In the genomic region with DNA sequence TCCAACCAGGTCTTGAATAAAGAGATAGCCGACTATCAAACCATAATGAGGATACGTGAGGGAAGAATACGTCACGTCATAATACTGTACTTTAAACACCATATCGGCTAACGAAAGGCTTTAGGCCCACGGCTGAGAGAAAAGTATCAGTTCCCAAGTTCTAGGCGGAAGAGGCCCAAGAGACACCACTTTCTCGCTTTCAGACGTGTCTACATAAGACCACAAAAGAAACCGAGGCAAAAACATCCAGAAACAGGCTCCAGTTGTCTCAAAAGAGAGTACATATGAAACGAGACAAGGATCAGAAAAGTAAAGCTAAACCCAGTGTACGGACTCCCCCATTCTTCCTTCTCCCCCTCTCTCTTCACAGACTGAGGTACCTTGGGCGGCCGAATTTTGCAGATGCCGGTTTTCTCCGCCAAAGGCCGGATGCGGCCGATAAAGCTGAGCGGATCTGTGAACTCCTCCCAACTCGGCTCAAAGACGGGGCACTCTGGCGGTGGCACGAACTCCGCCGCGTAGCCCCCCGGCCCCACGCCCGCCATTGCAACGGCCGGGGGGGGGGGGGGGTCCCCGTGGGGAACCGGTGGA, we compare ENCODE assay signal across 8 cellular contexts. TPM values are rescaled to one million over a fixed set of nuclear protein-coding genes. Genes with fewer than 3 reads are reported as not detected.
A peak's percentile ranks its signal among the peaks of the same experiment; 100 is the strongest.
DNase-seq lines count a peak whose midpoint lies in the region; ATAC-seq, FAIRE-seq and TF ChIP-seq lines count a peak whose summit lies in the region.

No MANE protein-coding gene starts in this region.

- DNase-seq in A549 (ENCODE audit: low read depth in 1 of 2, low spot score in 1 of 2) (peak; percentile 33 to 37), fibroblast of the aortic adventitia (ENCODE audit: low read depth) (peak; percentile 36), osteocyte (ENCODE audit: extremely low spot score, unreplicated experiment) (no peak), aorta (no peak), NCI-H446 treated with DMSO at 0.1 percent for 48 hours (lab: John Stamatoyannopoulos, UW) (no peak)
- DNase-seq in activated CD8-positive, alpha-beta T cell treated with anti-CD3 and anti-CD28 coated beads for 36 hours = peak; percentile 67

- H3K27me3 Mint-ChIP-seq in activated CD8-positive, alpha-beta T cell treated with anti-CD3 and anti-CD28 coated beads for 36 hours = no peaks in the 10 kb centered on the region
- no peaks in the 10 kb centered on the region for H3K27me3 Mint-ChIP-seq in osteocyte (ENCODE audit: unreplicated experiment)

- TF ChIP-seq EP300 in A549 (IDR thresholded peaks at IDR 0.05) = no peak

- H3K4me3 ChIP-seq in A549 (peak overlapping the region; percentile 79), fibroblast of the aortic adventitia (ENCODE audit: low read depth, low read length) (peak overlapping the region; percentile 90), aorta (ENCODE audit: low read length in 2 of 2) (peak overlapping the region; percentile 92 to 98)

- CTCF ChIA-PET in A549 (lab: Yijun Ruan, JAX) = interaction anchor here (0.7 to 2.8 kb wide), 5 partner anchors 13 to 512 kb away, joined by 3 to 9 read pairs (median 3); partner anchors contain the start of gene CCDC77
- CTCF ChIA-PET in activated CD8-positive, alpha-beta T cell treated with anti-CD3 and anti-CD28 coated beads for 36 hours (lab: Charles Lee) = interaction anchor here (3.5 kb wide), 1 partner anchor 12 kb away, joined by 21 read pairs; the partner anchor contains the start of gene CCDC77

- TF ChIP-seq CTCF in A549 (IDR thresholded peaks at IDR 0.05) (no peak), fibroblast of the aortic adventitia (IDR thresholded peaks at IDR 0.05; ENCODE audit: insufficient read depth, low read length) (no peak), osteocyte (IDR thresholded peaks at IDR 0.05) (no peak)
- no peak for TF ChIP-seq CTCF in activated CD8-positive, alpha-beta T cell treated with anti-CD3 and anti-CD28 coated beads for 36 hours (IDR thresholded peaks at IDR 0.05)

- POLR2A ChIA-PET in A549 (lab: Yijun Ruan, JAX) = interaction anchor here (0.8 to 1.8 kb wide), 3 partner anchors 11 to 18 kb away, joined by 5 to 23 read pairs (median 19); partner anchors contain the start of gene CCDC77
- POLR2A ChIA-PET in activated CD8-positive, alpha-beta T cell treated with anti-CD3 and anti-CD28 coated beads for 36 hours (lab: Charles Lee) = interaction anchor here (0.7 to 3.9 kb wide), 12 partner anchors 9 to 517 kb away, joined by 3 to 38 read pairs (median 3); partner anchors contain the start of genes CCDC77 and WNK1

- H3K27me3 ChIP-seq in aorta (ENCODE audit: control insufficient read depth in 1 of 2, insufficient read depth in 2 of 2, low read length in 1 of 2) = no peaks in the 10 kb centered on the region

- H3K4me1 Mint-ChIP-seq in activated CD8-positive, alpha-beta T cell treated with anti-CD3 and anti-CD28 coated beads for 36 hours (ENCODE audit: low read depth) = peaks cover 21% of the 10 kb centered on the region
- H3K4me1 Mint-ChIP-seq in osteocyte (ENCODE audit: unreplicated experiment) = peaks cover 34% of the 10 kb centered on the region

- intact Hi-C loops in activated CD8-positive, alpha-beta T cell treated with anti-CD3 and anti-CD28 coated beads for 36 hours (cut with micrococcal nuclease) = no loop called here
- intact Hi-C loops in aorta (cut with DNase I) = loop anchor here in 1 of 2 donors (1.0 kb wide), 1 partner anchor 13 kb away; the partner anchor contains the start of gene CCDC77

- H3K27ac Mint-ChIP-seq in activated CD8-positive, alpha-beta T cell treated with anti-CD3 and anti-CD28 coated beads for 36 hours = peak overlapping the region; percentile 99
- peak overlapping the region; percentile 99 for H3K27ac Mint-ChIP-seq in osteocyte (ENCODE audit: unreplicated experiment)

- H3K9me3 ChIP-seq in A549 (no peaks in the 10 kb centered on the region), aorta (ENCODE audit: control insufficient read depth, low read length) (no peaks in the 10 kb centered on the region)

- peak; percentile 65 for FAIRE-seq in A549 (lab: Jason Lieb, UNC)

- TF ChIP-seq POLR2A in A549 (IDR thresholded peaks at IDR 0.05; ENCODE audit: low read length) = no peak

- 3% methylated on average over 16 of the region's 35 CpGs for WGBS in A549 (ENCODE audit: missing lambda C conversion rate)
- WGBS in aorta, 2 donors = 1% methylated on average over 32 to 35 of the region's 35 CpGs

- no peaks in the 10 kb centered on the region for H3K9me3 Mint-ChIP-seq in activated CD8-positive, alpha-beta T cell treated with anti-CD3 and anti-CD28 coated beads for 36 hours
- H3K9me3 Mint-ChIP-seq in osteocyte (ENCODE audit: unreplicated experiment) = no peaks in the 10 kb centered on the region

- H3K27ac ChIP-seq in A549 (peak overlapping the region; percentile 90 to 97), aorta (ENCODE audit: low read depth in 1 of 2, low read length in 2 of 2) (peak overlapping the region; percentile 72 to 95)

- peaks cover 3% of the 10 kb centered on the region in 2 donors for H3K36me3 ChIP-seq in aorta (ENCODE audit: control insufficient read depth in 1 of 2, insufficient read depth in 2 of 2, low read length in 1 of 2)

- H3K36me3 Mint-ChIP-seq in activated CD8-positive, alpha-beta T cell treated with anti-CD3 and anti-CD28 coated beads for 36 hours (ENCODE audit: low read depth) = peaks cover 14% of the 10 kb centered on the region
- peaks cover 16% of the 10 kb centered on the region for H3K36me3 Mint-ChIP-seq in osteocyte (ENCODE audit: unreplicated experiment)

- ATAC-seq in A549 (peak; percentile 52 to 63), GM19324 (IDR thresholded peaks at IDR 0.05; ENCODE audit: low FRiP score, unreplicated experiment) (peak; percentile 30), HG03460 (IDR thresholded peaks at IDR 0.05; ENCODE audit: unreplicated experiment) (peak; percentile 26), aorta (ENCODE audit: low FRiP score) (peak; percentile 72)
- peak; percentile 51 for ATAC-seq in activated CD8-positive, alpha-beta T cell treated with anti-CD3 and anti-CD28 coated beads for 36 hours

- H3K4me3 Mint-ChIP-seq in activated CD8-positive, alpha-beta T cell treated with anti-CD3 and anti-CD28 coated beads for 36 hours = peak overlapping the region; percentile 76
- H3K4me3 Mint-ChIP-seq in osteocyte (ENCODE audit: unreplicated experiment) = peak overlapping the region; percentile 96

- peak overlapping the region; percentile 91 for H3K4me2 ChIP-seq in A549

- no peak for TF ChIP-seq RAD21 in A549 (conservative IDR thresholded peaks at IDR 0.05 in 1 of 2, IDR thresholded peaks at IDR 0.05 in 1 of 2)

- peaks cover 25% of the 10 kb centered on the region; the same call in 2 of the 3 replicates for H3K4me1 ChIP-seq in A549
- H3K4me1 ChIP-seq in aorta (ENCODE audit: control insufficient read depth in 1 of 2, insufficient read depth in 2 of 2, low read length in 2 of 2) = no peaks in the 10 kb centered on the region

TF ChIP-seq in A549, 52 proteins besides CTCF, POLR2A, EP300 and RAD21:
- TF ChIP-seq HDAC2 (IDR thresholded peaks at IDR 0.05) = 0 out of 2 replicates have a peak, but pooled peaks have one; percentile 15
- peak; percentile 41; the same call in 1 of the 2 replicates for TF ChIP-seq TFCP2L1 (CRISPR knock-in tag; IDR thresholded peaks at IDR 0.05)
- TF ChIP-seq KDM5A (IDR thresholded peaks at IDR 0.05) = peak; percentile 80
- no peak for TF ChIP-seq RARB (CRISPR knock-in tag; IDR thresholded peaks at IDR 0.05)
- TF ChIP-seq USF2 (IDR thresholded peaks at IDR 0.05) = no peak
- TF ChIP-seq JUN (IDR thresholded peaks at IDR 0.05) = 0 out of 5 replicates have a peak, but pooled peaks of 1 of the 2 experiments have one; percentile 2

RNA-seq across cellular contexts. Expression of gene KDM5A, which starts 0.5 kb away (rescaled TPM):
- 42.6 and 45.0 TPM in 2 replicates for polyA plus RNA-seq in A549 (2011; rRNA removed)
- polyA plus RNA-seq in A549 (2012; cell fraction: cytosol; rRNA removed) = 6.4 and 9.4 TPM in 2 replicates
- 8.3 and 11.8 TPM in 2 replicates for polyA plus RNA-seq in A549 (2012; cell fraction: nucleus; rRNA removed)
- 17.5 to 22.5 TPM (median 18.8 TPM) in 3 replicates for polyA plus RNA-seq in A549 (2017; fragmentation: RNase III; extraction: RNeasy Plus Mini Kit Qiagen cat#74134 plus additional on column Dnase treatment)
- polyA minus RNA-seq in A549 (2011; rRNA and poly(A)+ RNA removed) = 135 and 136 TPM in 2 replicates
- total RNA-seq in activated CD8-positive, alpha-beta T cell treated with anti-CD3 and anti-CD28 coated beads for 36 hours = 10 to 100 TPM; 60.0 to 68.9 TPM
- 46.2 and 122 TPM in 2 replicates for total RNA-seq in fibroblast of the aortic adventitia (ENCODE audit: low replicate concordance)
- total RNA-seq in osteocyte = 77.3 and 81.1 TPM in 2 replicates
- 10 to 100 TPM; 60.1 to 90.5 TPM for total RNA-seq in aorta
- polyA plus RNA-seq in aorta = 10 to 100 TPM in 1 of 2 donors, 1 to 10 TPM in 1; 6.6 to 13.6 TPM

RNA-seq across cellular contexts. Expression of gene CCDC77, which starts 12.8 kb away (rescaled TPM):
- 15.6 and 23.1 TPM in 2 replicates for polyA plus RNA-seq in A549 (2011; rRNA removed)
- polyA plus RNA-seq in A549 (2012; cell fraction: cytosol; rRNA removed) = 6.0 and 7.1 TPM in 2 replicates
- polyA plus RNA-seq in A549 (2012; cell fraction: nucleus; rRNA removed) = 5.5 and 11.8 TPM in 2 replicates
- polyA plus RNA-seq in A549 (2017; fragmentation: RNase III; extraction: RNeasy Plus Mini Kit Qiagen cat#74134 plus additional on column Dnase treatment) = 15.4 to 16.4 TPM (median 16.3 TPM) in 3 replicates
- polyA minus RNA-seq in A549 (2011; rRNA and poly(A)+ RNA removed) = 8.7 and 12.7 TPM in 2 replicates
- 10 to 100 TPM; 14.0 to 19.0 TPM for total RNA-seq in activated CD8-positive, alpha-beta T cell treated with anti-CD3 and anti-CD28 coated beads for 36 hours
- total RNA-seq in fibroblast of the aortic adventitia (ENCODE audit: low replicate concordance) = 15.4 and 20.1 TPM in 2 replicates
- total RNA-seq in osteocyte = 8.1 and 10.7 TPM in 2 replicates
- 1 to 10 TPM; 3.4 to 4.4 TPM for total RNA-seq in aorta
- polyA plus RNA-seq in aorta = 1 to 10 TPM; 6.2 to 9.9 TPM

Comparison
In these comparisons a context has a peak if more than half of its experiments do, and no peak if none do; other contexts are left out.
1. DNase-seq: peak in A549 (2 of 2), activated CD8-positive, alpha-beta T cell treated with anti-CD3 and anti-CD28 coated beads for 36 hours (single experiment) and fibroblast of the aortic adventitia (single experiment); none in osteocyte (single experiment), aorta (0 of 2) and NCI-H446 treated with DMSO at 0.1 percent for 48 hours (single experiment).
2. Peak in every context shown above with its lines, with median percentiles within 50 percentile points of each other: ATAC-seq and H3K4me3 ChIP-seq.